In the genomic region with DNA sequence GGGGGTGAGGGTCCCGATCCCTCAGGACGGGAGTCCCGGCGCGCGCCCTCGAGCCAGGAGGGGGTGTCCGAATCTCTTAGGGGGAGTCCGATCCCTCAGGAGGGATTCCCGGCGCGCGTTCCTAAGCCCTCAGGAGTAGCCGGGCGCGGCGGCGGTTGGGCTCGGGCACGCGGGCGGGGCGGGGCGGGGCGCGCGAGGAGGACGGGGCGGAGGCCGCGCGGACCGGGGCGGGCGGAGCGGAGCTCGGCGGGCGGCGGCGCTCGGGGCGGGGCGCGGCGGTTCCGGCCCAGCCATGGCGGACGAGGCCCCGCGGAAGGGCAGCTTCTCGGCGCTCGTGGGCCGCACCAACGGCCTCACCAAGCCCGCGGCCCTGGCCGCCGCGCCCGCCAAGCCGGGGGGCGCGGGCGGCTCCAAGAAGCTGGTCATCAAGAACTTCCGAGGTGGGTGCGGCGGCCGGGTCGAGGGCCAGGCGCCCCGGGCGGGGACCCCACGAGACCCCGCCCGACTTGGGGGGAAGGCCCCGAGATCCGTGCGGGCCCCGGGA, we compare ENCODE assay signal across 8 cellular contexts. TPM values are rescaled to one million over a fixed set of nuclear protein-coding genes. Genes with fewer than 3 reads are reported as not detected.
DNase-seq lines count a peak whose midpoint lies in the region; ATAC-seq lines count a peak whose summit lies in the region.

A gene (plus strand): TSS at position 278 of the 544 bp plus-strand sequence. CDS start 15 bp downstream, at position 293.

- ATAC-seq in HG02798 (IDR thresholded peaks at IDR 0.05; ENCODE audit: poor library complexity, unreplicated experiment), result peak; percentile 47
- peak; percentile 57 to 60 for ATAC-seq in activated CD4-positive, CD25-positive, alpha-beta regulatory T cell treated with anti-CD3 and anti-CD28 coated beads, Interleukin-2, amount 50 U/mL, for 24 hours

- DNase-seq in NK-92 treated with Interleukin-12 subunit alpha and Interleukin-12 subunit beta, amount 100 ng/mL, for 24 hours (lab: John Stamatoyannopoulos, UW), result peak; percentile 60
- DNase-seq in NK-92 (lab: John Stamatoyannopoulos, UW; ENCODE audit: unreplicated experiment) (no peak), NCI-H146 treated with DMSO at 0.1 percent for 48 hours (lab: John Stamatoyannopoulos, UW; ENCODE audit: unreplicated experiment) (peak; percentile 44), cerebellum (ENCODE audit: low spot score) (peak; percentile 89), kidney glomerular epithelial cell (lab: John Stamatoyannopoulos, UW) (peak; percentile 41)
- DNase-seq in stimulated activated CD4-positive, alpha-beta T cell treated with anti-CD3 and anti-CD28 coated beads, Interleukin-1b, Interleukin-23, amount 100 ng/mL, for 24 hours (ENCODE audit: low read depth in 4 of 4, low spot score in 1 of 4), result peak; percentile 52 to 70 (median 57)

RNA-seq across cellular contexts. Expression of the gene that starts here (rescaled TPM):
- 52.1 TPM for total RNA-seq in cerebellum
